Comparison of ENCODE assay signal across 40 cellular contexts in the genomic region with DNA sequence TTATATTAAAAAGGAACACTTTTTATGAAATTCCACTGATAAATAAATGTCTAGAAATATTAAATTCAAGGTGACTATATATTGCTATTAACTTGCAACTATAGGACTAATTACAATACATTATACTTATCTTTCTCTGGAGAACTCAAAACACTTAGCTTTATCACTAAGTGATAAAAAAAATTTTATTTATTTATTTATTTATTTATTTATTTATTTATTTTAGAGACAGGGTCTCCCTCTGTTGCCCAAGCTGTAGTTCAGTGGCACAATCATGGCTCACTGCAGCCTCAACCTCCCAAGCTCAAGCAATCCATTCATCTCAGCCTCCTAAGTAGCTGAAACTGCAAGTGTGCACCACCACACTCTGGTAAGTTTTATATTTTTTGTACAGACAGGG.
"Had no signal": no experiment of that assay in that cellular context is flagged by ENCODE, and none has a peak within 500 bp of the region (broad histone marks: within the 10 kb centered on the region; RNA-seq: fewer than 3 reads in every experiment).

No MANE protein-coding gene starts in this region.

- DNase-seq: activated effector memory CD4-positive, alpha-beta T cell treated with anti-CD3 and anti-CD28 coated beads, Interleukin-2, amount 50 U/mL, for 16 hours; activated effector memory CD4-positive, alpha-beta T cell treated with Interleukin-2 at 50 U/mL for 16 hours; activated gamma-delta T cell; activated gamma-delta T cell treated with Interleukin-2 at 50 U/mL for 16 hours; activated naive CD4-positive, alpha-beta T cell; activated naive CD4-positive, alpha-beta T cell treated with anti-CD3 and anti-CD28 coated beads for 36 hours; activated naive CD4-positive, alpha-beta T cell treated with anti-CD3 and anti-CD28 coated beads, Interleukin-2, amount 10 ng/mL, durations not matched to agents 7 days and 5 days; activated naive CD4-positive, alpha-beta T cell treated with anti-CD3 and anti-CD28 coated beads, Interleukin-2, amount 50 U/mL, for 16 hours; activated naive CD4-positive, alpha-beta T cell treated with Interleukin-2 at 50 U/mL for 16 hours; activated naive CD8-positive, alpha-beta T cell treated with anti-CD3 and anti-CD28 coated beads for 36 hours; activated naive CD8-positive, alpha-beta T cell treated with anti-CD3 and anti-CD28 coated beads, Interleukin-2, amount 10 ng/mL, durations not matched to agents 7 days and 5 days; activated naive CD8-positive, alpha-beta T cell treated with anti-CD3 and anti-CD28 coated beads, Interleukin-2, amount 50 U/mL, for 24 hours; activated T-cell treated with anti-CD3 and anti-CD28 coated beads, Interleukin-2, amount 50 U/mL, for 1 hour; activated T-cell treated with anti-CD3 and anti-CD28 coated beads, Interleukin-2, amount 50 U/mL, for 24 hours; activated T-cell treated with anti-CD3 and anti-CD28 coated beads, Interleukin-2, amount 50 U/mL, for 4 hours; activated T-cell treated with anti-CD3 and anti-CD28 coated beads, Interleukin-2, amount 50 U/mL, for 48 hours; activated T-cell treated with anti-CD3 and anti-CD28 coated beads, Interleukin-2, amount 50 U/mL, for 72 hours; adrenal gland; amniotic stem cell; amygdala; anterior cingulate cortex; aorta; body of pancreas; brain microvascular endothelial cell; caudate nucleus; central memory CD4-positive, alpha-beta T cell; cerebellar nuclear complex had no signal

- H3K36me3 Mint-ChIP-seq: activated naive CD4-positive, alpha-beta T cell treated with anti-CD3 and anti-CD28 coated beads, Interleukin-2, amount 10 ng/mL, durations not matched to agents 7 days and 5 days; activated naive CD4-positive, alpha-beta T cell treated with anti-CD3 and anti-CD28 coated beads, Interleukin-2, amount 50 U/mL, for 24 hours; activated naive CD8-positive, alpha-beta T cell; activated naive CD8-positive, alpha-beta T cell treated with anti-CD3 and anti-CD28 coated beads for 36 hours; activated naive CD8-positive, alpha-beta T cell treated with anti-CD3 and anti-CD28 coated beads, Interleukin-2, amount 10 ng/mL, durations not matched to agents 7 days and 5 days; brain had no signal

- H3K36me3 ChIP-seq: adrenal gland, ascending aorta, brain microvascular endothelial cell, breast epithelium, cardiac muscle cell had no signal

- H3K4me3 Mint-ChIP-seq: activated naive CD4-positive, alpha-beta T cell treated with anti-CD3 and anti-CD28 coated beads for 36 hours; activated naive CD4-positive, alpha-beta T cell treated with anti-CD3 and anti-CD28 coated beads, Interleukin-2, amount 10 ng/mL, durations not matched to agents 7 days and 5 days; activated naive CD4-positive, alpha-beta T cell treated with anti-CD3 and anti-CD28 coated beads, Interleukin-2, amount 50 U/mL, for 24 hours; activated naive CD8-positive, alpha-beta T cell; activated naive CD8-positive, alpha-beta T cell treated with anti-CD3 and anti-CD28 coated beads for 36 hours; activated naive CD8-positive, alpha-beta T cell treated with anti-CD3 and anti-CD28 coated beads, Interleukin-2, amount 10 ng/mL, durations not matched to agents 7 days and 5 days; activated naive CD8-positive, alpha-beta T cell treated with anti-CD3 and anti-CD28 coated beads, Interleukin-2, amount 50 U/mL, for 24 hours; activated T-cell treated with anti-CD3 and anti-CD28 coated beads, Interleukin-2, amount 50 U/mL, for 24 hours; activated T-cell treated with anti-CD3 and anti-CD28 coated beads, Interleukin-2, amount 50 U/mL, for 4 hours; activated T-cell treated with anti-CD3 and anti-CD28 coated beads, Interleukin-2, amount 50 U/mL, for 72 hours; activated T-helper 1 cell treated with anti-CD3 and anti-CD28 coated beads, Interleukin-12 subunit alpha, Interleukin-12 subunit beta, Interleukin-2, Interleukin-4 antibody, amounts not matched to agents 30 ng/mL and 10 ng/mL and 1 ng/mL, durations not matched to agents 14 hours and 24 hours and 36 hours; activated T-helper 17 cell treated with anti-CD3 and anti-CD28 coated beads, Interleukin-2, amount 50 U/mL, for 72 hours; brain; central memory CD8-positive, alpha-beta T cell had no signal

- H3K4me3 ChIP-seq: adrenal gland, ascending aorta, body of pancreas, breast epithelium, cardiac muscle cell had no signal

- ATAC-seq: activated naive CD4-positive, alpha-beta T cell treated with anti-CD3 and anti-CD28 coated beads, Interleukin-2, amount 50 U/mL, for 72 hours; activated naive CD8-positive, alpha-beta T cell treated with anti-CD3 and anti-CD28 coated beads, Interleukin-2, amount 50 U/mL, for 24 hours; activated T-cell treated with anti-CD3 and anti-CD28 coated beads, Interleukin-2, amount 50 U/mL, for 4 hours; activated T-cell treated with anti-CD3 and anti-CD28 coated beads, Interleukin-2, amount 50 U/mL, for 72 hours; activated T-helper 17 cell treated with anti-CD3 and anti-CD28 coated beads, Interleukin-2, amount 50 U/mL, for 72 hours; body of pancreas had no signal

- H3K27me3 ChIP-seq: adrenal gland, ascending aorta, body of pancreas, brain microvascular endothelial cell, breast epithelium, cardiac muscle cell had no signal

- H3K27me3 Mint-ChIP-seq: activated naive CD4-positive, alpha-beta T cell treated with anti-CD3 and anti-CD28 coated beads, Interleukin-2, amount 10 ng/mL, durations not matched to agents 7 days and 5 days; activated naive CD4-positive, alpha-beta T cell treated with anti-CD3 and anti-CD28 coated beads, Interleukin-2, amount 50 U/mL, for 24 hours; activated naive CD8-positive, alpha-beta T cell; activated naive CD8-positive, alpha-beta T cell treated with anti-CD3 and anti-CD28 coated beads for 36 hours; activated naive CD8-positive, alpha-beta T cell treated with anti-CD3 and anti-CD28 coated beads, Interleukin-2, amount 10 ng/mL, durations not matched to agents 7 days and 5 days; activated naive CD8-positive, alpha-beta T cell treated with anti-CD3 and anti-CD28 coated beads, Interleukin-2, amount 50 U/mL, for 24 hours; activated T-cell treated with anti-CD3 and anti-CD28 coated beads, Interleukin-2, amount 50 U/mL, for 24 hours; activated T-helper 17 cell treated with anti-CD3 and anti-CD28 coated beads, Interleukin-2, amount 50 U/mL, for 72 hours; central memory CD8-positive, alpha-beta T cell had no signal

- H3K27ac ChIP-seq: adrenal gland, ascending aorta, body of pancreas, brain microvascular endothelial cell, breast epithelium, cardiac muscle cell had no signal

- H3K4me1 Mint-ChIP-seq: activated naive CD4-positive, alpha-beta T cell treated with anti-CD3 and anti-CD28 coated beads, Interleukin-2, amount 10 ng/mL, durations not matched to agents 7 days and 5 days; activated naive CD4-positive, alpha-beta T cell treated with anti-CD3 and anti-CD28 coated beads, Interleukin-2, amount 50 U/mL, for 24 hours; activated naive CD8-positive, alpha-beta T cell treated with anti-CD3 and anti-CD28 coated beads for 36 hours; activated naive CD8-positive, alpha-beta T cell treated with anti-CD3 and anti-CD28 coated beads, Interleukin-2, amount 10 ng/mL, durations not matched to agents 7 days and 5 days; activated naive CD8-positive, alpha-beta T cell treated with anti-CD3 and anti-CD28 coated beads, Interleukin-2, amount 50 U/mL, for 24 hours; activated T-helper 17 cell treated with anti-CD3 and anti-CD28 coated beads, Interleukin-2, amount 50 U/mL, for 72 hours; central memory CD8-positive, alpha-beta T cell had no signal

- H3K9me3 ChIP-seq: adrenal gland, ascending aorta, body of pancreas, breast epithelium had no signal

- H3K4me1 ChIP-seq: adrenal gland, ascending aorta, body of pancreas, breast epithelium had no signal

- FAIRE-seq: astrocyte, bronchial epithelial cell had no signal

- H3K27ac Mint-ChIP-seq: activated naive CD4-positive, alpha-beta T cell treated with anti-CD3 and anti-CD28 coated beads for 36 hours; activated naive CD4-positive, alpha-beta T cell treated with anti-CD3 and anti-CD28 coated beads, Interleukin-2, amount 10 ng/mL, durations not matched to agents 7 days and 5 days; activated naive CD4-positive, alpha-beta T cell treated with anti-CD3 and anti-CD28 coated beads, Interleukin-2, amount 50 U/mL, for 24 hours; activated naive CD4-positive, alpha-beta T cell treated with anti-CD3 and anti-CD28 coated beads, Interleukin-2, amount 50 U/mL, for 72 hours; activated naive CD8-positive, alpha-beta T cell; activated naive CD8-positive, alpha-beta T cell treated with anti-CD3 and anti-CD28 coated beads for 36 hours; activated naive CD8-positive, alpha-beta T cell treated with anti-CD3 and anti-CD28 coated beads, Interleukin-2, amount 10 ng/mL, durations not matched to agents 7 days and 5 days; activated naive CD8-positive, alpha-beta T cell treated with anti-CD3 and anti-CD28 coated beads, Interleukin-2, amount 50 U/mL, for 24 hours; activated T-cell treated with anti-CD3 and anti-CD28 coated beads, Interleukin-2, amount 50 U/mL, for 24 hours; activated T-cell treated with anti-CD3 and anti-CD28 coated beads, Interleukin-2, amount 50 U/mL, for 72 hours; activated T-helper 1 cell treated with anti-CD3 and anti-CD28 coated beads, Interleukin-12 subunit alpha, Interleukin-12 subunit beta, Interleukin-2, Interleukin-4 antibody, amounts not matched to agents 30 ng/mL and 10 ng/mL and 1 ng/mL, durations not matched to agents 14 hours and 24 hours and 36 hours; activated T-helper 17 cell treated with anti-CD3 and anti-CD28 coated beads, Interleukin-2, amount 50 U/mL, for 72 hours; activated T-helper 2 cell treated with anti-CD3 and anti-CD28 coated beads, Interferon-gamma antibody, Interleukin-2, Interleukin-4, amounts not matched to agents 10 μg/mL and 5 μg/mL and 100 μg/mL, durations not matched to agents 14 hours and 24 hours and 36 hours; brain had no signal
